ENCODE assay signal across 33 cellular contexts in genomic region chr13:21853779-21854178, GRCh38.
"Had no signal": no experiment of that assay in that cellular context is flagged by ENCODE, and none has a peak within 500 bp of the region (broad histone marks: within the 10 kb centered on the region; RNA-seq: fewer than 3 reads in every experiment).

No MANE protein-coding gene starts in this region.

- H3K27me3 ChIP-seq: adrenal gland, ascending aorta, body of pancreas, brain microvascular endothelial cell, breast epithelium, cardiac muscle cell had no signal

- ATAC-seq: activated naive CD4-positive, alpha-beta T cell treated with anti-CD3 and anti-CD28 coated beads, Interleukin-2, amount 50 U/mL, for 72 hours; activated naive CD8-positive, alpha-beta T cell treated with anti-CD3 and anti-CD28 coated beads, Interleukin-2, amount 50 U/mL, for 24 hours; activated T-cell treated with anti-CD3 and anti-CD28 coated beads, Interleukin-2, amount 50 U/mL, for 4 hours; activated T-cell treated with anti-CD3 and anti-CD28 coated beads, Interleukin-2, amount 50 U/mL, for 72 hours; activated T-helper 17 cell treated with anti-CD3 and anti-CD28 coated beads, Interleukin-2, amount 50 U/mL, for 72 hours; body of pancreas had no signal

- H3K4me1 ChIP-seq: adrenal gland, body of pancreas, breast epithelium had no signal

- H3K9me3 ChIP-seq: adrenal gland, ascending aorta, body of pancreas, breast epithelium had no signal

- FAIRE-seq: astrocyte, bronchial epithelial cell, colon had no signal

- H3K4me3 ChIP-seq: adrenal gland, ascending aorta, body of pancreas, breast epithelium, cardiac muscle cell had no signal

- DNase-seq: activated effector memory CD4-positive, alpha-beta T cell treated with anti-CD3 and anti-CD28 coated beads, Interleukin-2, amount 50 U/mL, for 16 hours; activated effector memory CD4-positive, alpha-beta T cell treated with Interleukin-2 at 50 U/mL for 16 hours; activated gamma-delta T cell; activated gamma-delta T cell treated with Interleukin-2 at 50 U/mL for 16 hours; activated naive CD4-positive, alpha-beta T cell; activated naive CD4-positive, alpha-beta T cell treated with anti-CD3 and anti-CD28 coated beads for 36 hours; activated naive CD4-positive, alpha-beta T cell treated with anti-CD3 and anti-CD28 coated beads, Interleukin-2, amount 10 ng/mL, durations not matched to agents 7 days and 5 days; activated naive CD4-positive, alpha-beta T cell treated with anti-CD3 and anti-CD28 coated beads, Interleukin-2, amount 50 U/mL, for 16 hours; activated naive CD4-positive, alpha-beta T cell treated with Interleukin-2 at 50 U/mL for 16 hours; activated naive CD8-positive, alpha-beta T cell treated with anti-CD3 and anti-CD28 coated beads for 36 hours; activated naive CD8-positive, alpha-beta T cell treated with anti-CD3 and anti-CD28 coated beads, Interleukin-2, amount 10 ng/mL, durations not matched to agents 7 days and 5 days; activated naive CD8-positive, alpha-beta T cell treated with anti-CD3 and anti-CD28 coated beads, Interleukin-2, amount 50 U/mL, for 24 hours; activated T-cell treated with anti-CD3 and anti-CD28 coated beads, Interleukin-2, amount 50 U/mL, for 4 hours; activated T-cell treated with anti-CD3 and anti-CD28 coated beads, Interleukin-2, amount 50 U/mL, for 48 hours; activated T-cell treated with anti-CD3 and anti-CD28 coated beads, Interleukin-2, amount 50 U/mL, for 72 hours; adrenal gland; amniotic stem cell; amygdala; anterior cingulate cortex; aorta; body of pancreas; brain microvascular endothelial cell; caudate nucleus; central memory CD4-positive, alpha-beta T cell; cerebellar nuclear complex had no signal

- H3K36me3 ChIP-seq: adrenal gland, ascending aorta, brain microvascular endothelial cell, breast epithelium, cardiac muscle cell had no signal

- H3K27ac ChIP-seq: adrenal gland, ascending aorta, body of pancreas, brain microvascular endothelial cell, breast epithelium, cardiac muscle cell had no signal
